Comparison of ENCODE assay signal across 33 cellular contexts in the genomic region with DNA sequence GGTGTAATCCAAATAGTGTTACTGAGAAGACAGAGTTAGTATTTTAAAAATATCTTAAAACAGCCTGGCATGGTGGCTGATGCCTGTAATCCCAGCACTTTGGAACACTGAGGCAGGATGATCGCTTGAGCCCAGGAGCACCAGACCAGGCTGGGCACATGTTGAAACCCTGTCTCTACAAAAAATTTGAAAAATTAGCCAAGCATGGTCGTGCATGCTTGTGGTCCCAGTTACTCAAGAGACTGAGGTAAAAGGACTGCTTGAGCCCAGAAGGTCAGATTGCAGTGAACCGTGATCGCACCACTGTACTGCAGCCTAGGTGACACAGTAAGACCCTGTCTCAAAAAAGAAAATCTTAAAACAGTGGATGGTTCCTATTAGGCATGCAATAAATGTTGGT. TPM values are rescaled to one million over a fixed set of nuclear protein-coding genes. Genes with fewer than 3 reads are reported as not detected.
"Had no signal": no experiment of that assay in that cellular context is flagged by ENCODE, and none has a peak within 500 bp of the region (broad histone marks: within the 10 kb centered on the region; RNA-seq: fewer than 3 reads in every experiment).

No MANE protein-coding gene starts in this region.

- H3K27ac ChIP-seq: left ventricle myocardium inferior, neural progenitor cell, neutrophil, parathyroid adenoma, psoas muscle, right atrium auricular region, right lobe of liver, skin epidermis, stomach, testis, thyroid gland, transverse colon, upper lobe of right lung had no signal

- H3K4me1 ChIP-seq: left ventricle myocardium inferior, neural progenitor cell, parathyroid adenoma, psoas muscle, right atrium auricular region, right lobe of liver, stomach, thyroid gland, transverse colon, upper lobe of right lung had no signal

- H3K36me3 ChIP-seq: left ventricle myocardium inferior, neural progenitor cell, neutrophil, right atrium auricular region, right lobe of liver, stomach, thyroid gland, transverse colon, upper lobe of right lung had no signal

- H3K9me3 ChIP-seq: left ventricle myocardium inferior, neutrophil, psoas muscle, right atrium auricular region, right lobe of liver, stomach, testis, thyroid gland, transverse colon, upper lobe of right lung had no signal

- H2AFZ ChIP-seq: neural progenitor cell, parathyroid adenoma had no signal

- H3K4me2 ChIP-seq: neural progenitor cell had no signal

- H3K9ac ChIP-seq: neural progenitor cell, parathyroid adenoma had no signal

- H3K27me3 ChIP-seq: neural progenitor cell, neutrophil, right atrium auricular region, right lobe of liver, stomach, testis, thyroid gland, transverse colon had no signal

- DNase-seq: hypothalamus; immature natural killer cell; kidney; left ventricle myocardium inferior; mesendoderm; naive B cell; natural killer cell; nephron progenitor cell; occipital lobe; psoas muscle; right lobe of liver; stimulated activated CD4-positive, alpha-beta T cell treated with anti-CD3 and anti-CD28 coated beads, Interleukin-12 subunit alpha, Interleukin-12 subunit beta, amount 100 ng/mL, for 4 hours; stimulated activated CD4-positive, alpha-beta T cell treated with anti-CD3 and anti-CD28 coated beads, Interleukin-15, amount 100 ng/mL, for 24 hours; stimulated activated CD4-positive, alpha-beta T cell treated with anti-CD3 and anti-CD28 coated beads, Interleukin-2, amount 100 ng/mL, for 24 hours; stimulated activated CD4-positive, alpha-beta T cell treated with anti-CD3 and anti-CD28 coated beads, Interleukin-4, amount 100 ng/mL, for 1 hour; stimulated activated naive B cell treated with anti-CD40 and anti-IgM and Interleukin-4, amounts not matched to agents 10 μg/mL and 1 μg/mL and 100 μg/mL, for 72 hours; stimulated activated naive CD8-positive, alpha-beta T cell treated with anti-CD3 and anti-CD28 coated beads, Interleukin-15, Interleukin-2, amounts not matched to agents 100 U/mL and 50 U/mL, for 24 hours; stomach; testis; thyroid gland; transverse colon; upper lobe of right lung had no signal

- H3K4me3 ChIP-seq: left ventricle myocardium inferior, lung, neural progenitor cell, psoas muscle, right atrium auricular region, right lobe of liver, skin epidermis, stomach, testis, thyroid gland, transverse colon, upper lobe of right lung had no signal

- H3K79me2 ChIP-seq: parathyroid adenoma had no signal

RNA-seq across cellular contexts. Expression of a gene that starts 12.4 kb away (rescaled TPM):
- total RNA-seq: kidney, left ventricle myocardium inferior, lower leg skin, lung, mesothelial cell of epicardium, mononuclear cell, natural killer cell, occipital lobe, osteocyte, posterior vena cava, psoas muscle, right atrium auricular region, right lobe of liver, stomach, testis, thyroid gland, transverse colon, upper lobe of right lung had no signal
- polyA plus RNA-seq: immature natural killer cell, psoas muscle, stomach had no signal

RNA-seq across cellular contexts. Expression of a gene that starts 29.4 kb away (rescaled TPM):
- total RNA-seq: left ventricle myocardium inferior, lower leg skin, lung, mononuclear cell, natural killer cell, occipital lobe, osteocyte, posterior vena cava, psoas muscle, right atrium auricular region, right lobe of liver, transverse colon, upper lobe of right lung had no signal
- polyA plus RNA-seq: immature natural killer cell, psoas muscle had no signal

RNA-seq across cellular contexts. Expression of a gene that starts 43.8 kb away (rescaled TPM):
- total RNA-seq: kidney, left ventricle myocardium inferior, lower leg skin, lung, mesothelial cell of epicardium, mononuclear cell, natural killer cell, occipital lobe, osteocyte, posterior vena cava, psoas muscle, right atrium auricular region, right lobe of liver, stomach, testis, thyroid gland, transverse colon, upper lobe of right lung had no signal
- polyA plus RNA-seq: immature natural killer cell, lung, psoas muscle, stomach had no signal
